Comparison of ENCODE assay signal across 9 cellular contexts in the genomic region with DNA sequence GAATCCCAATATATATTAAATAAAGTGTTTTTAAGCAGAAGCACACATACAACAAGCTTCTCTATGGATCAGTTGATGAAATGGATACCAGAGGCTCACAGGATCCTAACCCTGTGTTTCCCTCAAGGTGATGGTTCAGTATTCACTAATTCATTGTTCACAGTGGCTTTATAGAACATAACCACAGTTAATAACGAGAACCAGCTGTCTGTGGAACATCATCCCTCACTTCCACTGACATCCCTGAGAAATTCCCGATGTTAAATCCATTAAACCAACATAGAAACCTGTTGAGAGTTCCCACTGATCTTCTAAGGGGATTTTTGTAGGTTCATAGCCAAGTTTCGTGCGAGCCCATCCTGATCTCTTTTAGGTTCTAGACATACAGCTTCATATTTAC. TPM values are rescaled to one million over a fixed set of nuclear protein-coding genes. Genes with fewer than 3 reads are reported as not detected.
"Had no signal": no experiment of that assay in that cellular context is flagged by ENCODE, and none has a peak within 500 bp of the region (broad histone marks: within the 10 kb centered on the region; RNA-seq: fewer than 3 reads in every experiment).

No MANE protein-coding gene starts in this region.

- H3K4me3 ChIP-seq: GM23338 had no signal

- H3K27me3 Mint-ChIP-seq: IgD-negative memory B cell had no signal

- ATAC-seq: GM23338, HepG2 had no signal

- H3K27ac ChIP-seq: HL-60 had no signal

- DNase-seq: H9, HCEC 1CT, KBM-7 had no signal

- H3K27ac Mint-ChIP-seq: GM23338, H9, IgD-negative memory B cell had no signal

- H3K4me3 Mint-ChIP-seq: GM23338, H9, IgD-negative memory B cell had no signal

- H3K4me1 Mint-ChIP-seq: GM23338, H9 had no signal

- H3K36me3 Mint-ChIP-seq: IgD-negative memory B cell had no signal

- H3K9me3 Mint-ChIP-seq: GM23338, H9 had no signal

RNA-seq across cellular contexts. Expression of gene CCDC195, which starts 29.0 kb away (rescaled TPM):
- total RNA-seq: GM23338, H1, H9, HepG2, HT1080 had no signal
- polyA plus RNA-seq: GM23338, H1, HepG2, IgD-negative memory B cell had no signal
